Comparison of ENCODE assay signal across 14 cellular contexts in the genomic region with DNA sequence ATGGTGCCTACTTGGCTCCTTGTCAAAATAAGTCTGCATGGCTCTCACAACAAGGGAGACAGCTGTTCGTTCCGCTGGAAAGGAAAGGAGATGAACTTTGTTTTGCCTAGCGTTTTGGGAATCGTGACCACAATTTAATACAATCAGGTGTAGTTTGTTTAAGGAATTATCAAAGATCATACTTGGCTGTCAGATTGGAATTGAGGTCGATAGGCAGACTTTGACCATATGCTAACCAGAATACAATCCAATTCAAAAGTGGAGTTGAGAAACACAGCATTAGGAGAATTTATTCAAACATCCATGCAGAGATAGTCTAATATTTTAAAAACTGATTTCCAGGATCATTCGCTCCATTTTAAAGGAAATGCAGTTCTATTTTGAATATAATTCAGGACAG.
"Had no signal": no experiment of that assay in that cellular context is flagged by ENCODE, and none has a peak within 500 bp of the region (broad histone marks: within the 10 kb centered on the region; RNA-seq: fewer than 3 reads in every experiment).

No MANE protein-coding gene starts in this region.

- DNase-seq: colonic mucosa; dermis blood vessel endothelial cell; esophagus squamous epithelium; foreskin fibroblast; head of caudate nucleus; kidney; left cardiac atrium; left ventricle myocardium superior; naive thymus-derived CD4-positive, alpha-beta T cell; nephron progenitor cell; stimulated activated CD4-positive, alpha-beta T cell treated with anti-CD3 and anti-CD28 coated beads, Interleukin-2, amount 100 ng/mL, for 48 hours; stimulated activated naive CD4-positive, alpha-beta T cell treated with Interleukin-2 at 50 U/mL for 16 hours; thyroid gland had no signal

- H3K27ac Mint-ChIP-seq: naive thymus-derived CD4-positive, alpha-beta T cell; nephron progenitor cell; type B pancreatic cell had no signal

- H3K4me1 Mint-ChIP-seq: naive thymus-derived CD4-positive, alpha-beta T cell had no signal

- ATAC-seq: left cardiac atrium; left ventricle myocardium superior; naive thymus-derived CD4-positive, alpha-beta T cell had no signal

- H3K27me3 Mint-ChIP-seq: naive thymus-derived CD4-positive, alpha-beta T cell; type B pancreatic cell had no signal

- H3K4me3 Mint-ChIP-seq: naive thymus-derived CD4-positive, alpha-beta T cell; nephron progenitor cell; type B pancreatic cell had no signal
